Comparison of ENCODE assay signal across 10 cellular contexts in the genomic region with DNA sequence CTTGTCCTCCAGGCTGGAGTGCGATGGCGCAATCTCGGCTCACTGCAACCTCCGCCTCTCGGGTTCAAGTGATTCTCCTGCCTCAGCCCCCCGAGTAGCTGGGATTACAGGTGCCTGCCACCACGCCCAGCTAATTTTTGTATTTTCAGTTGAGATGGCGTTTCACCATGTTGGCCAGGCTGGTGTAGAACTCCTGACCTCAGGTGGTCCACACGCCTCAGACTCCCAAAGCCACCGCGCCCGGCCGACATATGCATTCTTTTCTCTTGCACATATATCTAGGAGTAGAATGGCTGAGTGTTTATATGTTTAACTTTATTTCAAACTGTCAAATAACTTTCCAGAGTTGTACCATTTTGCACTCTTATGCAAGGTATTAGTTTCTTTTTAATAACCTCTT. TPM values are rescaled to one million over a fixed set of nuclear protein-coding genes. Genes with fewer than 3 reads are reported as not detected.
"Had no signal": no experiment of that assay in that cellular context is flagged by ENCODE, and none has a peak within 500 bp of the region (broad histone marks: within the 10 kb centered on the region; RNA-seq: fewer than 3 reads in every experiment).

No MANE protein-coding gene starts in this region.

RNA-seq across cellular contexts. Expression of gene EMX1, which starts 9.9 kb away (rescaled TPM):
- total RNA-seq: OCI-LY7, PC-3, PC-9, Right ventricle myocardium inferior, Right ventricle myocardium superior, RPMI7951, SJCRH30, SJSA1, SK-MEL-5 had no signal
- polyA plus RNA-seq: SK-N-SH had no signal

RNA-seq across cellular contexts. Expression of gene SPR, which starts 20.2 kb away (rescaled TPM):
- total RNA-seq: OCI-LY7 had no signal
